Comparison of ENCODE assay signal across 21 cellular contexts in the genomic region with DNA sequence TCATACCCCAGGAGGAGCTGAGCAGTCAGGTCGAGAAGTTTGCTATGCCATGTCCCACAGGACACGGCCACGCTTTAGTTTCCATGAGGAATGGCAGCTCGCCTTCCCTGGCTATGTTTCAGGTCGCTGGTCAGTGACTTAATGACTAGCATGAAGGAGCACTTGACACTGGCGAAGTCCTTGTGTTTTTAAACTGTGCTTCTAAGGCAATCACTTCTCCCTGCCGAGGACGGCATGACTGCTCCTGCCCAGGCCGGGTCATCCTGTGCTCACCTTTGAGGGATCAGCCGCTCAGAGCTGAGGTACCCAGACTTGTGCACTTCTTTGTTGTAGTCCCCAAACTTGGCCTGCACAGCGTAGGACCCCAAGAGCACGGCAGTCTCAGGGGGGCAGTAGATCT. TPM values are rescaled to one million over a fixed set of nuclear protein-coding genes. Genes with fewer than 3 reads are reported as not detected.
DNase-seq lines count a peak whose midpoint lies in the region; ATAC-seq, FAIRE-seq and TF ChIP-seq lines count a peak whose summit lies in the region.
"Had no signal": no experiment of that assay in that cellular context is flagged by ENCODE, and none has a peak within 500 bp of the region (broad histone marks: within the 10 kb centered on the region; RNA-seq: fewer than 3 reads in every experiment).

No MANE protein-coding gene starts in this region.

- POLR2A ChIA-PET in GM12878 (lab: Charles Lee) = interaction anchor here (1.0 kb wide), 1 partner anchor 27 kb away, joined by 3 read pairs; no protein-coding TSS in a partner anchor
- POLR2A ChIA-PET in GM10248 (lab: Yijun Ruan, JAX) = no interaction called here

- H3K27ac Mint-ChIP-seq in IgD-negative memory B cell = peak overlapping the region in 2 of 3 donors; percentile 96 to 99
- H3K27ac Mint-ChIP-seq: neural progenitor cell; stimulated activated naive CD8-positive, alpha-beta T cell treated with anti-CD3 and anti-CD28 coated beads, Interleukin-15, amount 100 ng/mL, for 72 hours had no signal

- no peak overlapping the region for H3K4me2 ChIP-seq in GM12878 (ENCODE audit: control insufficient read depth, insufficient read depth)
- H3K4me2 ChIP-seq: neural progenitor cell had no signal

- peaks cover 20 to 42% (median 30%) of the 10 kb centered on the region in 3 donors for H3K4me1 Mint-ChIP-seq in IgD-negative memory B cell
- H3K4me1 Mint-ChIP-seq: neural progenitor cell had no signal

- ATAC-seq in GM12878 = no peak
- ATAC-seq in left lung = peak; percentile 18
- no peak for ATAC-seq in GM18498 (IDR thresholded peaks at IDR 0.05; ENCODE audit: unreplicated experiment)
- ATAC-seq: Right ventricle myocardium inferior; stimulated activated naive CD8-positive, alpha-beta T cell treated with anti-CD3 and anti-CD28 coated beads, Interleukin-15, amount 100 ng/mL, for 72 hours; T-cell had no signal

- TF ChIP-seq RAD21 in GM12878 (IDR thresholded peaks at IDR 0.05; ENCODE audit: insufficient read depth, low read depth, low read length) = no peak

- TF ChIP-seq EP300 in GM12878 (IDR thresholded peaks at IDR 0.05; ENCODE audit: borderline replicate concordance in 1 of 2, control insufficient read depth in 1 of 2, low read depth in 2 of 2, low read length in 2 of 2) = no peak
- no peak for TF ChIP-seq EP300 in stomach (IDR thresholded peaks at IDR 0.05)
- TF ChIP-seq EP300 in esophagus muscularis mucosa (IDR thresholded peaks at IDR 0.05) = no peak

- FAIRE-seq in GM12878 (lab: Jason Lieb, UNC) = no peak
- FAIRE-seq: kidney had no signal

- TF ChIP-seq CTCF in GM12878 (IDR thresholded peaks at IDR 0.05 in 2 of 3, conservative IDR thresholded peaks at IDR 0.05 in 1 of 3; ENCODE audit: control insufficient read depth in 2 of 3, extremely low read depth in 1 of 3, insufficient read depth in 1 of 3, low read depth in 3 of 3, low read length in 3 of 3) (no peak), left lung (IDR thresholded peaks at IDR 0.05) (no peak), stomach (IDR thresholded peaks at IDR 0.05) (no peak), esophagus muscularis mucosa (IDR thresholded peaks at IDR 0.05) (no peak), GM10248 (IDR thresholded peaks at IDR 0.05; ENCODE audit: control extremely low read depth, extremely low read depth, low read depth, missing control alignments) (no peak)

- intact Hi-C loops in GM12878 (cut with micrococcal nuclease; ENCODE audit: unreplicated experiment) (no loop called here), left lung (cut with DNase I) (no loop called here), stomach (cut with DNase I; ENCODE audit: low total_unique reads) (no loop called here), esophagus muscularis mucosa (cut with DNase I) (no loop called here)

- in situ Hi-C loops in GM12878 (cut with MboI) = loop anchor here (5.0 kb wide), 1 partner anchor 78 kb away; no protein-coding TSS in a partner anchor

- H3K36me3 Mint-ChIP-seq in IgD-negative memory B cell = peaks cover 15% of the 10 kb centered on the region

- no peaks in the 10 kb centered on the region for H3K27me3 Mint-ChIP-seq in IgD-negative memory B cell
- H3K27me3 Mint-ChIP-seq: activated CD4-positive, alpha-beta T cell treated with anti-CD3 and anti-CD28 coated beads, Interleukin-2, amount 10 ng/mL, durations not matched to agents 7 days and 5 days; stimulated activated naive CD8-positive, alpha-beta T cell treated with anti-CD3 and anti-CD28 coated beads, Interleukin-15, amount 100 ng/mL, for 72 hours; T-cell had no signal

- peak; percentile 13; the same call in 1 of the 2 replicates for TF ChIP-seq POLR2A in GM12878 (IDR thresholded peaks at IDR 0.05; ENCODE audit: low read depth, low read length)
- no peak for TF ChIP-seq POLR2A in stomach (IDR thresholded peaks at IDR 0.05)
- TF ChIP-seq POLR2A in esophagus muscularis mucosa (IDR thresholded peaks at IDR 0.05; ENCODE audit: low read depth) = no peak

- H3K9me3 ChIP-seq in GM12878 (replicated peaks; ENCODE audit: control insufficient read depth, insufficient read depth, low read length) (no peaks in the 10 kb centered on the region), left lung (no peaks in the 10 kb centered on the region), stomach (no peaks in the 10 kb centered on the region), esophagus muscularis mucosa (no peaks in the 10 kb centered on the region)
- H3K9me3 ChIP-seq: adrenal gland had no signal

- no peaks in the 10 kb centered on the region for H3K9me3 Mint-ChIP-seq in IgD-negative memory B cell
- H3K9me3 Mint-ChIP-seq: activated CD4-positive, alpha-beta T cell treated with anti-CD3 and anti-CD28 coated beads, Interleukin-2, amount 10 ng/mL, durations not matched to agents 7 days and 5 days; neural progenitor cell; stimulated activated naive CD8-positive, alpha-beta T cell treated with anti-CD3 and anti-CD28 coated beads, Interleukin-15, amount 100 ng/mL, for 72 hours; T-cell had no signal

- peaks cover 8% of the 10 kb centered on the region for H3K4me1 ChIP-seq in GM12878 (ENCODE audit: control insufficient read depth, insufficient read depth, low read length)
- H3K4me1 ChIP-seq in left lung = peaks cover 8 to 9% of the 10 kb centered on the region in 2 donors
- peaks cover 26 to 73% (median 38%) of the 10 kb centered on the region in 4 donors for H3K4me1 ChIP-seq in stomach
- H3K4me1 ChIP-seq in esophagus muscularis mucosa = peaks cover 0 to 8% (median 2%) of the 10 kb centered on the region in 4 donors
- H3K4me1 ChIP-seq: adrenal gland, neural progenitor cell had no signal

- CTCF ChIA-PET in GM12878 (lab: Yijun Ruan, JAX) (no interaction called here), GM10248 (lab: Yijun Ruan, JAX) (interaction anchor here (1.4 to 1.8 kb wide), 3 partner anchors 8 to 188 kb away, joined by 4 to 7 read pairs (median 4); no protein-coding TSS in a partner anchor)

- BruUV-seq in GM12878 (replicated peaks; lab: Mats Ljungman, UMichigan) = no TSS peak

- RAD21 ChIA-PET in GM12878 (lab: Charles Lee; ENCODE audit: unreplicated experiment) = no interaction called here

- no peaks in the 10 kb centered on the region for H3K27me3 ChIP-seq in GM12878 (replicated peaks in 1 of 2; ENCODE audit: control insufficient read depth in 2 of 2, insufficient read depth in 2 of 2, low read length in 1 of 2)
- no peaks in the 10 kb centered on the region for H3K27me3 ChIP-seq in left lung
- H3K27me3 ChIP-seq in stomach = no peaks in the 10 kb centered on the region
- H3K27me3 ChIP-seq in esophagus muscularis mucosa = no peaks in the 10 kb centered on the region
- H3K27me3 ChIP-seq: adrenal gland, neural progenitor cell had no signal

- SMC1A ChIA-PET in GM12878 (lab: Charles Lee; ENCODE audit: uncharacterized antibody, unreplicated experiment) = interaction anchor here (1.0 to 1.8 kb wide), 2 partner anchors 186 to 190 kb away, joined by 3 to 6 read pairs; no protein-coding TSS in a partner anchor

- 88% methylated on average over 12 of the region's 12 CpGs for WGBS in GM12878 (ENCODE audit: insufficient coverage, insufficient replicate concordance, low lambda C conversion rate, missing lambda C conversion rate)
- 81 to 88% (median 86%) methylated on average over 6 to 12 of the region's 12 CpGs for WGBS in stomach, 5 donors
- 91% methylated on average over 12 of the region's 12 CpGs for WGBS in esophagus muscularis mucosa

- H3K4me3 ChIP-seq in GM12878 (no peak overlapping the region), left lung (no peak overlapping the region), stomach (no peak overlapping the region), esophagus muscularis mucosa (no peak overlapping the region)
- H3K4me3 ChIP-seq: adrenal gland, neural progenitor cell had no signal

- H4K20me1 ChIP-seq in GM12878 (ENCODE audit: control insufficient read depth, insufficient read depth) = no peaks in the 10 kb centered on the region; the same call in 1 of the 2 replicates

- DNase-seq in GM12878 (ENCODE audit: low read depth, low spot score) (no peak), left lung (no peak), stomach (peak; percentile 7), esophagus muscularis mucosa (ENCODE audit: extremely low spot score) (no peak), GM10248 (ENCODE audit: extremely low spot score) (no peak)
- DNase-seq in activated CD8-positive, alpha-beta memory T cell treated with anti-CD3 and anti-CD28 coated beads, Interleukin-2, amount 50 U/mL, for 48 hours = no peak
- DNase-seq: activated CD4-positive, alpha-beta T cell treated with anti-CD3 and anti-CD28 coated beads, Interleukin-2, amount 10 ng/mL, durations not matched to agents 7 days and 5 days; activated gamma-delta T cell; AML-193; DMS79 treated with DMSO at 0.1 percent for 48 hours; kidney; NCI-H1417; NCI-H524 treated with DMSO at 0.1 percent for 48 hours; stimulated activated CD4-positive, alpha-beta T cell treated with anti-CD3 and anti-CD28 coated beads, Interleukin-4, amount 100 ng/mL, for 24 hours; stimulated activated naive CD8-positive, alpha-beta T cell treated with anti-CD3 and anti-CD28 coated beads, Interleukin-15, amount 100 ng/mL, for 72 hours; T-cell had no signal

- peaks cover 59 to 62% of the 10 kb centered on the region in 2 experiments for H3K36me3 ChIP-seq in GM12878 (ENCODE audit: control insufficient read depth in 2 of 2, insufficient read depth in 2 of 2, low read length in 1 of 2)
- H3K36me3 ChIP-seq in left lung = peaks cover 4 to 94% of the 10 kb centered on the region in 2 donors
- H3K36me3 ChIP-seq in stomach = peaks cover 74 to 95% (median 93%) of the 10 kb centered on the region in 4 donors
- peaks cover 80 to 95% (median 88%) of the 10 kb centered on the region in 4 donors for H3K36me3 ChIP-seq in esophagus muscularis mucosa
- H3K36me3 ChIP-seq: neural progenitor cell had no signal

- H3K9ac ChIP-seq in GM12878 (ENCODE audit: control insufficient read depth, insufficient read depth, low read length) = no peak overlapping the region
- H3K9ac ChIP-seq: neural progenitor cell had no signal

- no peak overlapping the region for H2AFZ ChIP-seq in GM12878 (ENCODE audit: control insufficient read depth, low read depth, low read length)
- H2AFZ ChIP-seq: neural progenitor cell had no signal

- H3K27ac ChIP-seq in GM12878 (ENCODE audit: control insufficient read depth, insufficient read depth) (no peak overlapping the region), left lung (no peak overlapping the region), stomach (peak overlapping the region in 1 of 5 donors; percentile 4), esophagus muscularis mucosa (replicated peaks in 1 of 4) (no peak overlapping the region)
- H3K27ac ChIP-seq: adrenal gland, neural progenitor cell had no signal

- peaks cover 11% of the 10 kb centered on the region for H3K79me2 ChIP-seq in GM12878 (ENCODE audit: control insufficient read depth, insufficient read depth, low read length)

- peak overlapping the region in 1 of 4 donors; percentile 40 for H3K4me3 Mint-ChIP-seq in IgD-negative memory B cell
- H3K4me3 Mint-ChIP-seq: activated CD4-positive, alpha-beta T cell treated with anti-CD3 and anti-CD28 coated beads, Interleukin-2, amount 10 ng/mL, durations not matched to agents 7 days and 5 days; neural progenitor cell; stimulated activated naive CD8-positive, alpha-beta T cell treated with anti-CD3 and anti-CD28 coated beads, Interleukin-15, amount 100 ng/mL, for 72 hours had no signal

RNA-seq across cellular contexts. Expression of gene EZR, which starts 34.1 kb away (rescaled TPM):
- polyA plus RNA-seq in IgD-negative memory B cell (588 TPM), GM12878 (2011; rRNA removed) (93.4 and 128 TPM in 2 replicates), GM12878 (2014; fragmentation: Illumina TruSeq; extraction: Trizol) (141 and 160 TPM in 2 replicates), GM12878 (2014; fragmentation: Nextera tagmentation; extraction: Ambion mirVana) (10 to 100 TPM; 79.1 to 98.6 TPM), GM12878 (2014; rRNA removed) (162 and 171 TPM in 2 replicates), GM12878 (2016; fragmentation: Nextera tagmentation; extraction: Ambion mirVana) (100 to 1,000 TPM; 277 to 282 TPM), stomach (100 to 1,000 TPM; 121 to 231 (median 205) TPM)
- 54.4 and 55.1 TPM in 2 replicates for total RNA-seq in GM12878 (2013; cell fraction: nucleolus; rRNA removed)
- total RNA-seq in GM12878 (2014; rRNA removed) (189 and 200 TPM in 2 replicates), GM12878 (2014; rRNA removed; fragmentation: Illumina TruSeq; extraction: Trizol) (155 and 160 TPM in 2 replicates), GM12878 (2021) (248 and 249 TPM in 2 replicates), left lung (100 to 1,000 TPM; 315 to 328 TPM), stomach (100 to 1,000 TPM in 3 of 5 donors, 10 to 100 TPM in 2; 69.5 to 317 (median 295) TPM), esophagus muscularis mucosa (100 to 1,000 TPM; 205 to 226 (median 212) TPM)
- polyA plus RNA-seq in GM12878 (2011; ENCODE audit: low read depth) = 148 TPM
- polyA plus RNA-seq in GM12878 (2011; cell fraction: cytosol; rRNA removed) = 112 and 120 TPM in 2 replicates
- 120 and 221 TPM in 2 replicates for polyA plus RNA-seq in GM12878 (2011; cell fraction: nucleus; rRNA removed)
- 164 and 171 TPM in 2 replicates for polyA plus RNA-seq in GM12878 (2012)
- polyA minus RNA-seq in GM12878 (2011; rRNA and poly(A)+ RNA removed) = 93.4 and 100 TPM in 2 replicates
- polyA minus RNA-seq in GM12878 (2011; cell fraction: cytosol; rRNA and poly(A)+ RNA removed) = 46.6 and 47.4 TPM in 2 replicates
- 24.4 and 59.1 TPM in 2 replicates for polyA minus RNA-seq in GM12878 (2011; cell fraction: nucleus; rRNA and poly(A)+ RNA removed)
